ENCODE assay signal across 10 cellular contexts in genomic region chr16:11672206-11673090, GRCh38. TPM values are rescaled to one million over a fixed set of nuclear protein-coding genes. Genes with fewer than 3 reads are reported as not detected.
DNase-seq lines count a peak whose midpoint lies in the region; ATAC-seq, FAIRE-seq and TF ChIP-seq lines count a peak whose summit lies in the region.
"Had no signal": no experiment of that assay in that cellular context is flagged by ENCODE, and none has a peak within 500 bp of the region (broad histone marks: within the 10 kb centered on the region; RNA-seq: fewer than 3 reads in every experiment).

No MANE protein-coding gene starts in this region.

- CTCF ChIA-PET in activated B cell treated with CpG ODN at 0.5 μM for 24 hours (lab: Charles Lee): no interaction called here

- peaks cover 57% of the 10 kb centered on the region for H3K79me2 ChIP-seq in GM23338 (replicated peaks; ENCODE audit: insufficient read depth)

- intact Hi-C loops in activated B cell treated with CpG ODN at 0.5 μM for 24 hours (cut with micrococcal nuclease): loop anchor here (10.0 kb wide), 1 partner anchor 798 kb away; the partner anchor contains the start of gene CIITA
- intact Hi-C loops in lower lobe of right lung (cut with DNase I): no loop called here

- no peak overlapping the region for H2AFZ ChIP-seq in GM23338

- POLR2A ChIA-PET in activated B cell treated with CpG ODN at 0.5 μM for 24 hours (lab: Charles Lee): interaction anchor here (0.6 to 2.3 kb wide), 4 partner anchors 9 to 802 kb away, joined by 3 to 5 read pairs (median 5); no protein-coding TSS in a partner anchor

- H3K4me2 ChIP-seq in BLaER1 (peak overlapping the region; percentile 98), GM23338 (peak overlapping the region; percentile 26; the same call in 1 of the 2 replicates)

- H3K27ac Mint-ChIP-seq in GM23338 (peak overlapping the region; percentile 90), activated B cell treated with CpG ODN at 0.5 μM for 24 hours (peak overlapping the region; percentile 89)

- FAIRE-seq in urothelium cell line (lab: Jason Lieb, UNC): no peak

- peaks cover 50% of the 10 kb centered on the region for H3K4me1 Mint-ChIP-seq in GM23338
- peaks cover 85% of the 10 kb centered on the region for H3K4me1 Mint-ChIP-seq in activated B cell treated with CpG ODN at 0.5 μM for 24 hours

- H3K4me3 Mint-ChIP-seq in GM23338 (no peak overlapping the region; the same call in 2 of the 3 replicates), activated B cell treated with CpG ODN at 0.5 μM for 24 hours (peak overlapping the region; percentile 74)

- H3K27ac ChIP-seq in BLaER1 (peak overlapping the region; percentile 90), GM23338 (ENCODE audit: low read depth) (peak overlapping the region; percentile 26; the same call in 1 of the 2 replicates), lower lobe of right lung (peak overlapping the region; percentile 54)

- no peak for TF ChIP-seq CTCF in GM23338 (conservative IDR thresholded peaks at IDR 0.05; ENCODE audit: low read depth in 2 of 2)
- TF ChIP-seq CTCF in activated B cell treated with CpG ODN at 0.5 μM for 24 hours (IDR thresholded peaks at IDR 0.05): no peak
- TF ChIP-seq CTCF in lower lobe of right lung (IDR thresholded peaks at IDR 0.05): no peak
- no peak for TF ChIP-seq CTCF in omental fat pad (IDR thresholded peaks at IDR 0.05)

- H3K4me3 ChIP-seq in BLaER1 (peak overlapping the region; percentile 97), GM23338 (no peak overlapping the region), lower lobe of right lung (no peak overlapping the region)

- H4K20me1 ChIP-seq in BLaER1: peaks cover 88% of the 10 kb centered on the region
- peaks cover 56% of the 10 kb centered on the region for H4K20me1 ChIP-seq in GM23338 (replicated peaks; ENCODE audit: insufficient read depth)

- no peaks in the 10 kb centered on the region for H3K9me2 ChIP-seq in GM23338 (ENCODE audit: insufficient read depth)

- H3K9me3 Mint-ChIP-seq in GM23338 (no peaks in the 10 kb centered on the region), activated B cell treated with CpG ODN at 0.5 μM for 24 hours (no peaks in the 10 kb centered on the region)

- H3K9ac ChIP-seq in BLaER1: peak overlapping the region; percentile 90

- peaks cover 37% of the 10 kb centered on the region for H3K36me3 ChIP-seq in BLaER1
- 0 out of 2 replicates have a peak, but pooled peaks cover 11% of the 10 kb centered on the region for H3K36me3 ChIP-seq in GM23338 (ENCODE audit: insufficient read depth)
- peaks cover 21% of the 10 kb centered on the region for H3K36me3 ChIP-seq in lower lobe of right lung

- peaks cover 12% of the 10 kb centered on the region for H3K36me3 Mint-ChIP-seq in GM23338 (ENCODE audit: low read depth)
- peaks cover 34% of the 10 kb centered on the region for H3K36me3 Mint-ChIP-seq in activated B cell treated with CpG ODN at 0.5 μM for 24 hours (ENCODE audit: low read depth)

- no peaks in the 10 kb centered on the region for H3K27me3 ChIP-seq in BLaER1
- H3K27me3 ChIP-seq in GM23338 (ENCODE audit: insufficient read depth): 0 out of 2 replicates have a peak, but pooled peaks cover 1% of the 10 kb centered on the region
- no peaks in the 10 kb centered on the region for H3K27me3 ChIP-seq in lower lobe of right lung (ENCODE audit: low read depth)

- ATAC-seq in GM23338 (no peak), activated B cell treated with CpG ODN at 0.5 μM for 24 hours (ENCODE audit: low read depth) (peak; percentile 20), lower lobe of right lung (no peak), HG03280 (IDR thresholded peaks at IDR 0.05; ENCODE audit: unreplicated experiment) (no peak), omental fat pad (ENCODE audit: low FRiP score) (no peak)

- no peaks in the 10 kb centered on the region for H3K9me3 ChIP-seq in BLaER1
- H3K9me3 ChIP-seq in lower lobe of right lung: no peaks in the 10 kb centered on the region

- no peak for DNase-seq in GM23338 (ENCODE audit: low spot score)
- peak; percentile 38 for DNase-seq in activated B cell treated with CpG ODN at 0.5 μM for 24 hours
- no peak for DNase-seq in lower lobe of right lung
- DNase-seq in NCI-H226: no peak
- no peak for DNase-seq in urothelium cell line (ENCODE audit: low spot score)
- DNase-seq in omental fat pad (ENCODE audit: low spot score): no peak
- DNase-seq: activated CD4-positive, CD25-positive, alpha-beta regulatory T cell treated with anti-CD3 and anti-CD28 coated beads, Interleukin-2, amount 50 U/mL, for 72 hours; NCI-H1694 had no signal

- H3K4me1 ChIP-seq in BLaER1: peaks cover 91% of the 10 kb centered on the region
- H3K4me1 ChIP-seq in GM23338 (ENCODE audit: insufficient read depth): peaks cover 16% of the 10 kb centered on the region
- peaks cover 65% of the 10 kb centered on the region for H3K4me1 ChIP-seq in lower lobe of right lung

- H3K27me3 Mint-ChIP-seq in GM23338 (ENCODE audit: insufficient read depth, low read depth, poor library complexity) (peaks cover 18% of the 10 kb centered on the region), activated B cell treated with CpG ODN at 0.5 μM for 24 hours (no peaks in the 10 kb centered on the region)

- peaks cover 5% of the 10 kb centered on the region for H3F3A ChIP-seq in GM23338 (replicated peaks; ENCODE audit: low read depth)

TF ChIP-seq in GM23338, 12 proteins besides CTCF, POLR2A, EP300 and RAD21 (continues in another document):
- TF ChIP-seq EZH2phosphoT487 (IDR thresholded peaks at IDR 0.05; ENCODE audit: unreplicated experiment): no peak
- no peak for TF ChIP-seq NANOG (IDR thresholded peaks at IDR 0.05; ENCODE audit: borderline replicate concordance)
- no peak for TF ChIP-seq REST (IDR thresholded peaks at IDR 0.05; ENCODE audit: unreplicated experiment)
- no peak for TF ChIP-seq ZNF331 (CRISPR knock-in tag; IDR thresholded peaks at IDR 0.05; ENCODE audit: low read depth)
- no peak for TF ChIP-seq CREB1 (CRISPR knock-in tag; IDR thresholded peaks at IDR 0.05; ENCODE audit: low read depth)
- no peak for TF ChIP-seq ZNF114 (CRISPR knock-in tag; IDR thresholded peaks at IDR 0.05)
- TF ChIP-seq EZH2 (IDR thresholded peaks at IDR 0.05; ENCODE audit: low read depth, unreplicated experiment): no peak
- TF ChIP-seq STAT1 (IDR thresholded peaks at IDR 0.05; ENCODE audit: unreplicated experiment): no peak
- TF ChIP-seq ETS1 (IDR thresholded peaks at IDR 0.05): no peak

RNA-seq across cellular contexts. Expression of gene SNN, which starts 4.2 kb away (rescaled TPM):
- total RNA-seq in GM23338 (2014; rRNA removed; shearing (Covaris generic)): 62.6 and 63.3 TPM in 2 replicates
- 19.0 and 20.5 TPM in 2 replicates for polyA plus RNA-seq in GM23338 (2016; fragmentation: Nextera tagmentation; extraction: Ambion mirVana)
- total RNA-seq in activated B cell treated with CpG ODN at 0.5 μM for 24 hours (31.9 and 32.1 TPM in 2 replicates), lower lobe of right lung (25.5 TPM), omental fat pad (10 to 100 TPM; 25.9 to 52.2 (median 41.9) TPM)

Comparison
In these comparisons a context has a peak if more than half of its experiments do, and no peak if none do; other contexts are left out.
1. H3K27ac ChIP-seq: peak in every context shown above with its lines; median percentile 90 in BLaER1; 54 in lower lobe of right lung; 26 in GM23338.